1 cellular context compared by ENCODE assay signal in the genomic region with DNA sequence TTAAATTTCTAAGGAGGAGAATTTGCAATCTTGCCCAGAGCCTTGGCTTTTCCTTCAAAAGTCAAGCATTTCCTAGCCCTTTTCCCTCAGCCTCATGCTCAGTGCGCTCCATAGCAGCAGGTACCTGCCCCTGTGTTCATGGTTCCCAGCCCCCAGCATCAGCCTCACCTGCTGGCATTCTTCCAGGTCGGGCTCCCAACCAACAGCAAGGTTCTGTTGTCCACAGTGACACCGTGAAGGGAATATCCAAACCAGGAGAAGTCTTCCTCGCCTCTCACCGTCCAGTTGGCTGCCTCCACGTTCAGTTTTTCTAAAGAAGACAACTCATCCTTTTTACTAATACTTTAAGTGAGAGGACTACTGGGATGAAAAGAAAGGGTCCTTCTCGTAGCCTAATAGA.
A peak's percentile ranks its signal among the peaks of the same experiment; 100 is the strongest.
TF ChIP-seq lines count a peak whose summit lies in the region.

No MANE protein-coding gene starts in this region.

TF ChIP-seq in K562, 482 proteins besides CTCF, POLR2A, EP300 and RAD21:
- TF ChIP-seq NFIC (IDR thresholded peaks at IDR 0.05) (peak; percentile 57), KLF16 (IDR thresholded peaks at IDR 0.05) (no peak)
